In genomic region chr12:105331805-105332251, GRCh38 we compare ENCODE assay signal across 8 cellular contexts. TPM values are rescaled to one million over a fixed set of nuclear protein-coding genes. Genes with fewer than 3 reads are reported as not detected.
DNase-seq lines count a peak whose midpoint lies in the region; ATAC-seq and TF ChIP-seq lines count a peak whose summit lies in the region.

No MANE protein-coding gene starts in this region.

- WGBS in mammary epithelial cell (ENCODE audit: low coverage, missing lambda C conversion rate): 64% methylated on average over 8 of the region's 8 CpGs

- H3K79me2 ChIP-seq in mammary epithelial cell (ENCODE audit: insufficient read depth, low read length): peaks cover 58% of the 10 kb centered on the region
- H3K79me2 ChIP-seq in neural cell (replicated peaks; ENCODE audit: insufficient read depth, low read length): peaks cover 26% of the 10 kb centered on the region

- DNase-seq in ELF-1 (ENCODE audit: low read depth, low spot score): peak; percentile 50
- peak; percentile 81 for DNase-seq in NCI-H69 (lab: John Stamatoyannopoulos, UW)
- DNase-seq in mammary epithelial cell: no peak
- no peak for DNase-seq in DMS 273 (lab: John Stamatoyannopoulos, UW; ENCODE audit: unreplicated experiment)
- DNase-seq in putamen (ENCODE audit: low spot score): no peak

- H3K27me3 ChIP-seq in mammary epithelial cell (ENCODE audit: insufficient read depth, low read length) (no peaks in the 10 kb centered on the region), neural cell (ENCODE audit: insufficient read depth, low read depth, low read length) (no peaks in the 10 kb centered on the region)

- no peak for TF ChIP-seq RAD21 in neural cell (conservative IDR thresholded peaks at IDR 0.05)

- H3F3A ChIP-seq in neural cell (ENCODE audit: insufficient read depth, low read length, poor library complexity, severe bottlenecking): no peaks in the 10 kb centered on the region

- no peak for TF ChIP-seq CTCF in mammary epithelial cell (conservative IDR thresholded peaks at IDR 0.05 in 1 of 2, IDR thresholded peaks at IDR 0.05 in 1 of 2; ENCODE audit: extremely low read depth in 1 of 2, insufficient read depth in 1 of 2, low read depth in 1 of 2, low read length in 2 of 2)
- no peak for TF ChIP-seq CTCF in neural cell (IDR thresholded peaks at IDR 0.05; ENCODE audit: poor library complexity, severe bottlenecking)

- intact Hi-C loops in mammary epithelial cell (cut with micrococcal nuclease): loop anchor here (1.0 to 5.0 kb wide), 2 partner anchors 80 to 97 kb away; no protein-coding TSS in a partner anchor

- H3K4me2 ChIP-seq in mammary epithelial cell (ENCODE audit: insufficient read depth, low read depth, low read length) (peak overlapping the region; percentile 90), neural cell (ENCODE audit: low read length) (peak overlapping the region; percentile 65)

- H3K4me3 ChIP-seq in mammary epithelial cell (replicated peaks in 1 of 3; ENCODE audit: insufficient read depth in 1 of 3, low read depth in 2 of 3, low read length in 3 of 3): peak overlapping the region; percentile 53 to 79 (median 72)
- peak overlapping the region; percentile 87 for H3K4me3 ChIP-seq in neural cell (ENCODE audit: low read length)

- peak overlapping the region; percentile 66 for H3K27ac ChIP-seq in mammary epithelial cell (ENCODE audit: insufficient read depth, low read depth, low read length)
- H3K27ac ChIP-seq in neural cell (ENCODE audit: low read length): no peak overlapping the region

- in situ Hi-C loops in mammary epithelial cell (cut with MboI; ENCODE audit: low sequenced_read_pairs in 2 of 2): no loop called here

- CTCF ChIA-PET in mammary epithelial cell (lab: Charles Lee; ENCODE audit: low non-redundant PET): interaction anchor here (1.1 kb wide), 1 partner anchor 89 kb away, joined by 4 read pairs; no protein-coding TSS in a partner anchor

- BruUV-seq in mammary epithelial cell (replicated peaks; lab: Mats Ljungman, UMichigan): TSS peak; percentile 12

- H3K9me2 ChIP-seq in neural cell (ENCODE audit: insufficient read depth, low read length): no peaks in the 10 kb centered on the region

- dilution Hi-C loops in mammary epithelial cell (cut with HindIII; ENCODE audit: low sequenced_read_pairs): loop anchor here (5.0 kb wide), 1 partner anchor 75 kb away; no protein-coding TSS in a partner anchor

- H3K36me3 ChIP-seq in mammary epithelial cell (ENCODE audit: insufficient read depth, low read length): no peaks in the 10 kb centered on the region
- H3K36me3 ChIP-seq in neural cell (ENCODE audit: insufficient read depth, low read length): no peaks in the 10 kb centered on the region

- H2AFZ ChIP-seq in mammary epithelial cell (ENCODE audit: low read depth, low read length) (peak overlapping the region; percentile 5), neural cell (ENCODE audit: low read depth, low read length) (no peak overlapping the region)

- TF ChIP-seq EP300 in neural cell (conservative IDR thresholded peaks at IDR 0.05; ENCODE audit: poor library complexity, severe bottlenecking): no peak

- peaks cover 42% of the 10 kb centered on the region for H3K4me1 ChIP-seq in mammary epithelial cell (ENCODE audit: insufficient read depth, low read length)

- H4K20me1 ChIP-seq in mammary epithelial cell (ENCODE audit: insufficient read depth, low read length) (no peaks in the 10 kb centered on the region), neural cell (ENCODE audit: insufficient read depth) (no peaks in the 10 kb centered on the region)

- no peaks in the 10 kb centered on the region for H3K9me3 ChIP-seq in mammary epithelial cell (replicated peaks; ENCODE audit: insufficient read depth, low read length)
- H3K9me3 ChIP-seq in neural cell (ENCODE audit: low read length): no peaks in the 10 kb centered on the region

- H3K9ac ChIP-seq in mammary epithelial cell (ENCODE audit: insufficient read depth, low read length): peak overlapping the region; percentile 69
- peak overlapping the region; percentile 57 for H3K9ac ChIP-seq in neural cell (ENCODE audit: low read length)

- ATAC-seq in GM21619 (IDR thresholded peaks at IDR 0.05; ENCODE audit: unreplicated experiment): no peak
- ATAC-seq in GM18498 (IDR thresholded peaks at IDR 0.05; ENCODE audit: unreplicated experiment): no peak

TF ChIP-seq in neural cell, 6 proteins besides CTCF, POLR2A, EP300 and RAD21:
- no peak for TF ChIP-seq SMC3 (conservative IDR thresholded peaks at IDR 0.05; ENCODE audit: poor library complexity)
- no peak for TF ChIP-seq REST (IDR thresholded peaks at IDR 0.05; ENCODE audit: borderline replicate concordance)

RNA-seq across cellular contexts. Expression of gene C12orf75, which starts 1.3 kb away (rescaled TPM):
- total RNA-seq in mammary epithelial cell: 100 to 1,000 TPM in 1 of 2 donors, 10 to 100 TPM in 1; 88.7 to 177 TPM
- polyA plus RNA-seq in mammary epithelial cell (115 TPM), neural cell (25.2 and 27.1 TPM in 2 replicates)
- polyA minus RNA-seq in mammary epithelial cell (64.7 TPM), neural cell (11.2 and 11.3 TPM in 2 replicates)

Comparison
In these comparisons a context has a peak if more than half of its experiments do, and no peak if none do; other contexts are left out.
1. DNase-seq: peak in ELF-1 (single experiment) and NCI-H69 (single experiment); none in mammary epithelial cell (single experiment), DMS 273 (single experiment) and putamen (single experiment).